ENCODE assay signal across 25 cellular contexts in genomic region chr9:94949330-94949729, GRCh38.
DNase-seq lines count a peak whose midpoint lies in the region; ATAC-seq, FAIRE-seq and TF ChIP-seq lines count a peak whose summit lies in the region.
"Had no signal": no experiment of that assay in that cellular context is flagged by ENCODE, and none has a peak within 500 bp of the region (broad histone marks: within the 10 kb centered on the region; RNA-seq: fewer than 3 reads in every experiment).

No MANE protein-coding gene starts in this region.

- peaks cover 72% of the 10 kb centered on the region for H3K4me1 Mint-ChIP-seq in osteocyte (ENCODE audit: unreplicated experiment)

- 46% methylated on average over 5 of the region's 5 CpGs for WGBS in right cardiac atrium
- 82 to 91% (median 85%) methylated on average over 5 of the region's 5 CpGs for WGBS in small intestine, 3 donors

- H3K36me3 ChIP-seq in right atrium auricular region, result no peaks in the 10 kb centered on the region
- H3K36me3 ChIP-seq in effector memory CD4-positive, alpha-beta T cell (ENCODE audit: control insufficient read depth, insufficient read depth, low read length), result no peaks in the 10 kb centered on the region
- H3K36me3 ChIP-seq in small intestine (ENCODE audit: control insufficient read depth in 2 of 2, insufficient read depth in 2 of 2, low read length in 2 of 2), result peaks cover 0 to 2% of the 10 kb centered on the region in 2 donors
- H3K36me3 ChIP-seq: MG63, stomach had no signal

- H3K4me3 ChIP-seq in right atrium auricular region (no peak overlapping the region), right cardiac atrium (ENCODE audit: low read length) (no peak overlapping the region), small intestine (ENCODE audit: low read depth in 1 of 2, low read length in 2 of 2) (no peak overlapping the region)
- H3K4me3 ChIP-seq in effector memory CD4-positive, alpha-beta T cell (ENCODE audit: insufficient read depth, low read depth, low read length, poor library complexity, severe bottlenecking), result no peak overlapping the region
- H3K4me3 ChIP-seq: lung, MG63, SJSA1, stomach had no signal

- H3K4me1 ChIP-seq in right atrium auricular region (peaks cover 0 to 61% of the 10 kb centered on the region in 2 donors), right cardiac atrium (ENCODE audit: control insufficient read depth, insufficient read depth, low read length) (peaks cover 16% of the 10 kb centered on the region), small intestine (ENCODE audit: control insufficient read depth in 2 of 2, insufficient read depth in 1 of 2, low read depth in 1 of 2, low read length in 1 of 2) (peaks cover 0 to 18% of the 10 kb centered on the region in 2 donors)
- peaks cover 16% of the 10 kb centered on the region for H3K4me1 ChIP-seq in effector memory CD4-positive, alpha-beta T cell (ENCODE audit: control insufficient read depth, insufficient read depth, low read length, poor library complexity, severe bottlenecking)

- H3K9me3 Mint-ChIP-seq in osteocyte (ENCODE audit: unreplicated experiment), result no peaks in the 10 kb centered on the region
- H3K9me3 Mint-ChIP-seq: activated naive CD4-positive, alpha-beta T cell treated with anti-CD3 and anti-CD28 coated beads, Interleukin-2, amount 50 U/mL, for 72 hours; activated T-helper 17 cell treated with anti-CD3 and anti-CD28 coated beads, Interleukin-2, amount 50 U/mL, for 72 hours; T-helper 1 cell treated with Interleukin-12 subunit alpha and Interleukin-12 subunit beta and Interleukin-4 antibody, amounts not matched to agents 30 μg/mL and 1 μg/mL, for 36 hours had no signal

- ATAC-seq in right cardiac atrium, result no peak
- ATAC-seq in HG02981 (IDR thresholded peaks at IDR 0.05; ENCODE audit: unreplicated experiment), result no peak
- ATAC-seq: activated naive CD4-positive, alpha-beta T cell treated with anti-CD3 and anti-CD28 coated beads, Interleukin-2, amount 50 U/mL, for 72 hours; Panc1 had no signal

- FAIRE-seq in small intestine (lab: Jason Lieb, UNC), result no peak
- FAIRE-seq: astrocyte, kidney, urothelium cell line had no signal

- peak overlapping the region; percentile 60 for H3K27ac Mint-ChIP-seq in osteocyte (ENCODE audit: unreplicated experiment)
- H3K27ac Mint-ChIP-seq: activated naive CD4-positive, alpha-beta T cell treated with anti-CD3 and anti-CD28 coated beads, Interleukin-2, amount 50 U/mL, for 72 hours; activated T-helper 17 cell treated with anti-CD3 and anti-CD28 coated beads, Interleukin-2, amount 50 U/mL, for 72 hours; T-helper 1 cell treated with Interleukin-12 subunit alpha and Interleukin-12 subunit beta and Interleukin-4 antibody, amounts not matched to agents 30 μg/mL and 1 μg/mL, for 36 hours had no signal

- DNase-seq in right atrium auricular region (ENCODE audit: low spot score) (no peak), right cardiac atrium (no peak), osteocyte (ENCODE audit: extremely low spot score, unreplicated experiment) (no peak), NCI-H2029 treated with DMSO at 0.1 percent for 48 hours (lab: John Stamatoyannopoulos, UW) (no peak), small intestine (no peak)
- no peak for DNase-seq in effector memory CD4-positive, alpha-beta T cell
- DNase-seq: activated CD4-positive, alpha-beta T cell treated with anti-CD3 and anti-CD28 coated beads, Interleukin-2, amount 50 U/mL, for 1 hour; cerebellar nuclear complex; effector CD8-positive, alpha-beta T cell; kidney; NCI-H1694; NCI-H226; stomach had no signal

- peaks cover 8% of the 10 kb centered on the region for H3K36me3 Mint-ChIP-seq in osteocyte (ENCODE audit: unreplicated experiment)
- H3K36me3 Mint-ChIP-seq: activated naive CD4-positive, alpha-beta T cell treated with anti-CD3 and anti-CD28 coated beads, Interleukin-2, amount 50 U/mL, for 72 hours had no signal

- H3K27ac ChIP-seq in right atrium auricular region, result peak overlapping the region; percentile 56 to 86
- no peak overlapping the region for H3K27ac ChIP-seq in right cardiac atrium (ENCODE audit: low read length)
- H3K27ac ChIP-seq in angular gyrus (ENCODE audit: low read depth, low read length), result peak overlapping the region; percentile 76
- H3K27ac ChIP-seq in effector memory CD4-positive, alpha-beta T cell (ENCODE audit: insufficient read depth, low read length, poor library complexity, severe bottlenecking), result no peak overlapping the region
- H3K27ac ChIP-seq in small intestine (ENCODE audit: low read depth in 1 of 2, low read length in 1 of 2), result no peak overlapping the region
- H3K27ac ChIP-seq: HL-60, SJSA1 had no signal

- H3K27me3 ChIP-seq in right atrium auricular region (no peaks in the 10 kb centered on the region), right cardiac atrium (ENCODE audit: control insufficient read depth, insufficient read depth) (no peaks in the 10 kb centered on the region), small intestine (ENCODE audit: control insufficient read depth in 2 of 2, insufficient read depth in 2 of 2, low read length in 2 of 2) (no peaks in the 10 kb centered on the region)
- no peaks in the 10 kb centered on the region for H3K27me3 ChIP-seq in effector memory CD4-positive, alpha-beta T cell (replicated peaks; ENCODE audit: control insufficient read depth, insufficient read depth, low read length, poor library complexity, severe bottlenecking)
- H3K27me3 ChIP-seq: MG63, SJSA1, stomach had no signal

- H3K27me3 Mint-ChIP-seq in osteocyte (ENCODE audit: unreplicated experiment), result no peaks in the 10 kb centered on the region
- H3K27me3 Mint-ChIP-seq: activated T-helper 17 cell treated with anti-CD3 and anti-CD28 coated beads, Interleukin-2, amount 50 U/mL, for 72 hours had no signal

- intact Hi-C loops in right cardiac atrium (cut with DNase I), result no loop called here

- H3K4me3 Mint-ChIP-seq in osteocyte (ENCODE audit: unreplicated experiment), result no peak overlapping the region
- H3K4me3 Mint-ChIP-seq: activated T-helper 17 cell treated with anti-CD3 and anti-CD28 coated beads, Interleukin-2, amount 50 U/mL, for 72 hours; T-helper 1 cell treated with Interleukin-12 subunit alpha and Interleukin-12 subunit beta and Interleukin-4 antibody, amounts not matched to agents 30 μg/mL and 1 μg/mL, for 36 hours had no signal

- H3K9me3 ChIP-seq in right atrium auricular region (no peaks in the 10 kb centered on the region), right cardiac atrium (ENCODE audit: control insufficient read depth, low read length) (no peaks in the 10 kb centered on the region), small intestine (ENCODE audit: control insufficient read depth, low read depth) (no peaks in the 10 kb centered on the region)
- no peaks in the 10 kb centered on the region for H3K9me3 ChIP-seq in effector memory CD4-positive, alpha-beta T cell (ENCODE audit: control insufficient read depth, low read length)
- H3K9me3 ChIP-seq: MG63, SJSA1, stomach had no signal

- TF ChIP-seq CTCF in right atrium auricular region (IDR thresholded peaks at IDR 0.05), result no peak
- TF ChIP-seq CTCF in osteocyte (IDR thresholded peaks at IDR 0.05), result no peak

Comparison
In these comparisons a context has a peak if more than half of its experiments do, and no peak if none do; other contexts are left out.
1. H3K27ac ChIP-seq: peak in right atrium auricular region (2 of 2) and angular gyrus (single experiment); none in right cardiac atrium (single experiment), effector memory CD4-positive, alpha-beta T cell (single experiment) and small intestine (0 of 2).